11 cellular contexts compared by ENCODE assay signal in the genomic region with DNA sequence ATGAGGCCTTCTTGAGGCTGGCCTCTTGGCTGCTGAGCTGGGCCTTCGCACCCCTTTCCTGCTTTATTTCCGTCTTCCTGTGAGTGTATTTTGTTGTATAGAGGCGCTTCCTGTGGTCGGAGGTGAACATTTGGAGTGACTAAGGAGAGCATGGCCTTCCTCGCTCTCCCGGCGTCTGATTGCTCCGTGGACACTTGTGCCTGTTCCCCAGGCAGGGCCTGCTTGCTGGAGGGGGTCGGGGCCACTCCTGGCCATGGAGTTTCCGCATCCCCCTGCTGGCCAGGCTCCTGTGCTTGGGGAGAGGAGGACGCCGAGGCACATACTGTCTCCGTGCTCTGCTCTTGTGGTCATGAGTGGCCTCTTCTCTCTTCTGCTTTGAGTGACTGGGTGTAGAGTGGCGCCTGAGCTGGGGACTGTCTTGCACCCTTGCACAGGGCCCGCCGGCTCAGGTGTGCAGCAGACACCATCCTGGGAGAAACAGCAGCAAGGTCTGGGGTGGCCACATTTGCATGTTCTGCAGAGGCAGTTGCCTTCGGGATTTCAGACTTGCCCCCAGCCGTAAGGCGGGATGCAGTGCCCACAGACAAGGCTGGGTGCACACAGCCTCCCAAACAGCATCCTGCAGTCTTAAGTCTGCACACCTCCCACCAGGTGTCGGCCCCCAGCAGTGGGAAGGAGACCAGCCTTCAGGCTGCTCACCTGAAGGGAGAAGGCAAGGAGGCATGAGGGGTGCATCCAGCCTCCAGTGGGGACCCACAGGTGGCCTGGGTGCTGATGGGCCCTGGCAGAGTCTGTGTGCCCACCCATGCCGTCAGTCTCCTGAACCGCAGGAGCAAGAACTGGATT. TPM values are rescaled to one million over a fixed set of nuclear protein-coding genes. Genes with fewer than 3 reads are reported as not detected.
DNase-seq lines count a peak whose midpoint lies in the region; ATAC-seq and TF ChIP-seq lines count a peak whose summit lies in the region.
"Had no signal": no experiment of that assay in that cellular context is flagged by ENCODE, and none has a peak within 500 bp of the region (broad histone marks: within the 10 kb centered on the region; RNA-seq: fewer than 3 reads in every experiment).

No MANE protein-coding gene starts in this region.

- H3K9me3 Mint-ChIP-seq in activated naive CD4-positive, alpha-beta T cell treated with anti-CD3 and anti-CD28 coated beads, Interleukin-2, amount 50 U/mL, for 72 hours, result no peaks in the 10 kb centered on the region
- no peaks in the 10 kb centered on the region for H3K9me3 Mint-ChIP-seq in type B pancreatic cell

- H2AFZ ChIP-seq in mesenchymal stem cell (ENCODE audit: low read depth, low read length), result no peak overlapping the region

- no peak overlapping the region for H2BK120ac ChIP-seq in mesenchymal stem cell (ENCODE audit: low read depth, low read length)

- H3K14ac ChIP-seq in mesenchymal stem cell (ENCODE audit: low read length in 2 of 2), result peak overlapping the region in 1 of 2 experiments; percentile 6

- H3K36me3 ChIP-seq in heart left ventricle (peaks cover 0 to 17% (median under 1%) of the 10 kb centered on the region in 9 donors), mesenchymal stem cell (ENCODE audit: control insufficient read depth in 1 of 2, insufficient read depth in 2 of 2, low read depth in 1 of 2, low read length in 2 of 2) (peaks cover 3 to 23% of the 10 kb centered on the region in 2 experiments)

- H3K4me1 ChIP-seq in heart left ventricle (peaks cover 61 to 100% (median 100%) of the 10 kb centered on the region in 12 donors), mesenchymal stem cell (ENCODE audit: control insufficient read depth, insufficient read depth, low read depth, low read length) (peaks cover 25% of the 10 kb centered on the region)

- H3K23ac ChIP-seq in mesenchymal stem cell (ENCODE audit: low read length in 2 of 2), result no peak overlapping the region

- H3K4me2 ChIP-seq in mesenchymal stem cell (ENCODE audit: low read length, poor library complexity, severe bottlenecking), result no peak overlapping the region

- H3K9me3 ChIP-seq in heart left ventricle (no peaks in the 10 kb centered on the region), mesenchymal stem cell (ENCODE audit: control insufficient read depth, low read length) (no peaks in the 10 kb centered on the region)

- H3K27ac ChIP-seq in heart left ventricle (peak overlapping the region; percentile 5 to 96 (median 74)), mesenchymal stem cell (ENCODE audit: low read length, poor library complexity, severe bottlenecking) (no peak overlapping the region)

- H4K91ac ChIP-seq in mesenchymal stem cell (ENCODE audit: low read length), result no peak overlapping the region

- peak overlapping the region in 1 of 2 experiments; percentile 61 for H3K4ac ChIP-seq in mesenchymal stem cell (ENCODE audit: low read depth in 1 of 2, low read length in 2 of 2)

- H3K4me3 ChIP-seq in heart left ventricle (peak overlapping the region in 4 of 12 donors; percentile 0 to 11 (median 2)), mesenchymal stem cell (ENCODE audit: insufficient read depth in 1 of 2, low read depth in 1 of 2, low read length in 2 of 2) (no peak overlapping the region)
- H3K4me3 ChIP-seq: coronary artery had no signal

- H2BK15ac ChIP-seq in mesenchymal stem cell (ENCODE audit: low read depth, poor library complexity, severe bottlenecking), result no peak overlapping the region

- peak overlapping the region in 1 of 2 experiments; percentile 74 for H3K18ac ChIP-seq in mesenchymal stem cell (ENCODE audit: low read depth in 1 of 2, low read length in 2 of 2)

- no peak overlapping the region for H3K9ac ChIP-seq in mesenchymal stem cell (ENCODE audit: low read length)

- intact Hi-C loops in heart left ventricle (cut with DNase I), result no loop called here
- intact Hi-C loops in left ventricle myocardium superior (cut with micrococcal nuclease), result no loop called here

- no peaks in the 10 kb centered on the region for H3K27me3 Mint-ChIP-seq in type B pancreatic cell

- peak overlapping the region; percentile 35 for H4K8ac ChIP-seq in mesenchymal stem cell (ENCODE audit: low read length)

- peaks cover 73% of the 10 kb centered on the region for H3K79me1 ChIP-seq in mesenchymal stem cell (replicated peaks; ENCODE audit: low read length, poor library complexity, severe bottlenecking)

- H3K27me3 ChIP-seq in heart left ventricle (no peaks in the 10 kb centered on the region), mesenchymal stem cell (ENCODE audit: control insufficient read depth in 1 of 2, insufficient read depth in 1 of 2, low read length in 2 of 2) (no peaks in the 10 kb centered on the region)

- H2BK12ac ChIP-seq in mesenchymal stem cell (ENCODE audit: low read length in 2 of 2), result no peak overlapping the region

- H2AK5ac ChIP-seq in mesenchymal stem cell (ENCODE audit: low read length, severe bottlenecking), result no peak overlapping the region

- peak overlapping the region; percentile 90 to 99 for H3K27ac Mint-ChIP-seq in activated naive CD4-positive, alpha-beta T cell treated with anti-CD3 and anti-CD28 coated beads, Interleukin-2, amount 50 U/mL, for 72 hours
- H3K27ac Mint-ChIP-seq in type B pancreatic cell, result peak overlapping the region; percentile 34

- DNase-seq in heart left ventricle, result peak in 2 of 5 donors; percentile 31 to 32
- no peak for DNase-seq in left ventricle myocardium superior
- no peak for DNase-seq in activated naive CD4-positive, alpha-beta T cell treated with anti-CD3 and anti-CD28 coated beads, Interleukin-2, amount 50 U/mL, for 72 hours (ENCODE audit: low spot score in 2 of 2)
- DNase-seq in mesenchymal stem cell, result no peak
- DNase-seq in type B pancreatic cell (ENCODE audit: extremely low spot score, unreplicated experiment), result no peak
- DNase-seq in glomerular visceral epithelial cell (ENCODE audit: extremely low spot score), result no peak
- DNase-seq in DMS 273 (lab: John Stamatoyannopoulos, UW; ENCODE audit: unreplicated experiment), result no peak
- DNase-seq: AML-193, PC-3 had no signal

- no peak for TF ChIP-seq POLR2A in heart left ventricle (IDR thresholded peaks at IDR 0.05)

- H3K4me3 Mint-ChIP-seq in type B pancreatic cell, result no peak overlapping the region

- H3K36me3 Mint-ChIP-seq in activated naive CD4-positive, alpha-beta T cell treated with anti-CD3 and anti-CD28 coated beads, Interleukin-2, amount 50 U/mL, for 72 hours, result peaks cover 4 to 34% of the 10 kb centered on the region in 2 donors
- no peaks in the 10 kb centered on the region for H3K36me3 Mint-ChIP-seq in type B pancreatic cell

- H2BK5ac ChIP-seq in mesenchymal stem cell (ENCODE audit: low read depth, low read length, poor library complexity, severe bottlenecking), result no peak overlapping the region

- peaks cover 21% of the 10 kb centered on the region for H3K4me1 Mint-ChIP-seq in type B pancreatic cell (ENCODE audit: unreplicated experiment)

- TF ChIP-seq CTCF in heart left ventricle (IDR thresholded peaks at IDR 0.05) (no peak), type B pancreatic cell (conservative IDR thresholded peaks at IDR 0.05) (no peak)

- ATAC-seq in heart left ventricle, result peak in 1 of 4 donors; percentile 12
- no peak for ATAC-seq in left ventricle myocardium superior
- ATAC-seq in activated naive CD4-positive, alpha-beta T cell treated with anti-CD3 and anti-CD28 coated beads, Interleukin-2, amount 50 U/mL, for 72 hours, result peak in 1 of 2 donors; percentile 11
- no peak for ATAC-seq in GM21786 (IDR thresholded peaks at IDR 0.05; ENCODE audit: unreplicated experiment)
- ATAC-seq: PC-3 had no signal

- WGBS in heart left ventricle, 4 donors, result 52 to 63% (median 59%) methylated on average over 20 to 22 of the region's 22 CpGs
- 77% methylated on average over 22 of the region's 22 CpGs for WGBS in mesenchymal stem cell

RNA-seq across cellular contexts. Expression of gene KLF13, which starts 16.4 kb away (rescaled TPM):
- 10 to 100 TPM; 37.5 to 65.9 (median 56.4) TPM for total RNA-seq in heart left ventricle
- polyA plus RNA-seq in heart left ventricle, result 10 to 100 TPM; 22.4 to 74.0 TPM
- total RNA-seq in left ventricle myocardium superior, result 85.3 TPM
- total RNA-seq in activated naive CD4-positive, alpha-beta T cell treated with anti-CD3 and anti-CD28 coated beads, Interleukin-2, amount 50 U/mL, for 72 hours, result 100 to 1,000 TPM; 124 to 161 TPM
- 93.2 TPM for polyA plus RNA-seq in mesenchymal stem cell (2013, experiment 1 of 2)
- polyA plus RNA-seq in mesenchymal stem cell (2013, experiment 2 of 2), result 91.8 TPM
- total RNA-seq in type B pancreatic cell (ENCODE audit: low replicate concordance), result 38.6 and 58.2 TPM in 2 replicates
